8 cellular contexts compared by ENCODE assay signal in genomic region chr15:83066761-83067637, GRCh38. TPM values are rescaled to one million over a fixed set of nuclear protein-coding genes. Genes with fewer than 3 reads are reported as not detected.
DNase-seq lines count a peak whose midpoint lies in the region; ATAC-seq and TF ChIP-seq lines count a peak whose summit lies in the region.

Gene BTBD1, minus strand, starts transcription at chr15:83067252. Its CDS starts 101 bp downstream, at chr15:83067151.

- peak; percentile 86 for ATAC-seq in HG02610 (IDR thresholded peaks at IDR 0.05; ENCODE audit: unreplicated experiment)

- peak within 1 kb of the TSS; percentile 94 for H3K9ac ChIP-seq in adipocyte (ENCODE audit: low read length)

- peaks cover 9% of the 10 kb centered on the region for H3K36me3 Mint-ChIP-seq in type B pancreatic cell

- DNase-seq in NCI-H1048 (lab: John Stamatoyannopoulos, UW) (peak; percentile 88), T follicular helper cell (ENCODE audit: low read depth) (peak; percentile 56), adipocyte (ENCODE audit: low read depth) (peak; percentile 98), cardiac septum (ENCODE audit: low spot score) (peak; percentile 96), posterior cingulate gyrus (peak; percentile 74 to 99 (median 85)), type B pancreatic cell (ENCODE audit: extremely low spot score, unreplicated experiment) (peak; percentile 86)

- H3K27me3 Mint-ChIP-seq in type B pancreatic cell: no peaks in the 10 kb centered on the region

- no peaks in the 10 kb centered on the region for H3K27me3 ChIP-seq in adipocyte (replicated peaks; ENCODE audit: control insufficient read depth, insufficient read depth, low read length)

- H3K9me3 Mint-ChIP-seq in type B pancreatic cell: no peaks in the 10 kb centered on the region

- H3K4me3 Mint-ChIP-seq in type B pancreatic cell: peak within 1 kb of the TSS; percentile 84

- no peaks in the 10 kb centered on the region for H3K4me1 Mint-ChIP-seq in type B pancreatic cell (ENCODE audit: unreplicated experiment)

- intact Hi-C loops in cardiac septum (cut with DNase I): loop anchor here (1.0 to 5.0 kb wide), 4 partner anchors 40 to 260 kb away; partner anchors contain the start of genes C15orf40, FSD2, HDGFL3 and TM6SF1
- intact Hi-C loops in posterior cingulate gyrus (cut with DNase I): loop anchor here (1.0 to 5.0 kb wide), 2 partner anchors 56 to 140 kb away; partner anchors contain the start of genes C15orf40 and HDGFL3

- H3K4me1 ChIP-seq in adipocyte (ENCODE audit: control insufficient read depth, insufficient read depth, low read length): peaks cover 35% of the 10 kb centered on the region

- peak within 1 kb of the TSS; percentile 94 for H3K4me3 ChIP-seq in adipocyte (ENCODE audit: low read length)

- H3K27ac Mint-ChIP-seq in type B pancreatic cell: peak within 1 kb of the TSS; percentile 29

- no peaks in the 10 kb centered on the region for H3K9me3 ChIP-seq in adipocyte (ENCODE audit: control insufficient read depth, low read length)

- 0 out of 2 replicates have a peak, but pooled peaks have one; percentile 11 for TF ChIP-seq CTCF in GM12874 (IDR thresholded peaks at IDR 0.05; ENCODE audit: insufficient read depth, low read depth, low read length)
- TF ChIP-seq CTCF in type B pancreatic cell (conservative IDR thresholded peaks at IDR 0.05): no peak

- H3K36me3 ChIP-seq in adipocyte (ENCODE audit: control insufficient read depth, insufficient read depth, low read length, severe bottlenecking): peaks cover 5% of the 10 kb centered on the region

RNA-seq across cellular contexts. Expression of gene BTBD1, which starts in this region (rescaled TPM):
- total RNA-seq in cardiac septum: 128 TPM
- total RNA-seq in type B pancreatic cell (ENCODE audit: low replicate concordance): 40.5 and 40.7 TPM in 2 replicates

Comparison
In these comparisons a context has a peak if more than half of its experiments do, and no peak if none do; other contexts are left out.
1. Peak in every context shown above with its lines: DNase-seq, ATAC-seq and H3K4me3 ChIP-seq.